14 cellular contexts compared by ENCODE assay signal in the genomic region with DNA sequence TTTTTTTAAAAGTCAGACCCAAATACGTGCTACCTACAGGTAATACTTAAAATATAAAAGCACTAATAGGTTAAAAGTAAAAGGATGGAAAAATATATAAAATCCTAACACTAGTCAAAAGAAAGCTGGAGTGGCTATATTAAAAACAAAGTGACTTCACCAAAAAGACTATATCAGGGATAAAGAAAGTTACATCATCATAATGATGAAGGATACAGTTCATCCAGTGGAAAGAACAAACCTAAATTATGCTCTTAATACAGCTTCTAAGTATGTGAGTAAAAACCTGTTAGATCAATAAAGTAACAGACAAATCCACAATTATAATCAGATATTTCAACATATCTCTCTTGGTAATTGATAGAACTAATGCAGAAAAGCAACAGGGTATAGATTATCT. TPM values are rescaled to one million over a fixed set of nuclear protein-coding genes. Genes with fewer than 3 reads are reported as not detected.
DNase-seq lines count a peak whose midpoint lies in the region; ATAC-seq and TF ChIP-seq lines count a peak whose summit lies in the region.
"Had no signal": no experiment of that assay in that cellular context is flagged by ENCODE, and none has a peak within 500 bp of the region (broad histone marks: within the 10 kb centered on the region; RNA-seq: fewer than 3 reads in every experiment).

No MANE protein-coding gene starts in this region.

- H3K9ac ChIP-seq in PC-3 (ENCODE audit: low read length), result no peak overlapping the region

- H3K27ac ChIP-seq in PC-3 (ENCODE audit: low read length) (no peak overlapping the region), psoas muscle (no peak overlapping the region), vagina (no peak overlapping the region)

- peak overlapping the region; percentile 98 to 100 for H3K4me3 Mint-ChIP-seq in activated T-cell treated with anti-CD3 and anti-CD28 coated beads, Interleukin-2, amount 50 U/mL, for 72 hours
- peak overlapping the region; percentile 98 for H3K4me3 Mint-ChIP-seq in chondrocyte (ENCODE audit: unreplicated experiment)

- peaks cover 42% of the 10 kb centered on the region for H3K79me2 ChIP-seq in PC-3 (ENCODE audit: low read length)

- POLR2A ChIA-PET in PC-3 (lab: Charles Lee; ENCODE audit: unreplicated experiment), result no interaction called here

- H3K27ac Mint-ChIP-seq in activated T-cell treated with anti-CD3 and anti-CD28 coated beads, Interleukin-2, amount 50 U/mL, for 72 hours, result peak overlapping the region; percentile 99
- H3K27ac Mint-ChIP-seq in chondrocyte (ENCODE audit: unreplicated experiment), result no peak overlapping the region

- 87 to 93% (median 87%) methylated on average over 1 of the region's 1 CpG for WGBS in psoas muscle, 3 donors

- H3F3A ChIP-seq in PC-3 (ENCODE audit: low read length, unreplicated experiment), result no peaks in the 10 kb centered on the region

- H3K36me3 Mint-ChIP-seq in activated T-cell treated with anti-CD3 and anti-CD28 coated beads, Interleukin-2, amount 50 U/mL, for 72 hours (ENCODE audit: insufficient read depth in 2 of 2), result peaks cover 14 to 28% of the 10 kb centered on the region in 2 donors
- H3K36me3 Mint-ChIP-seq in chondrocyte (ENCODE audit: low read depth), result peaks cover 13% of the 10 kb centered on the region

- H3K27me3 ChIP-seq in PC-3 (ENCODE audit: low read length) (no peaks in the 10 kb centered on the region), psoas muscle (ENCODE audit: insufficient read depth in 3 of 3, low read length in 2 of 3) (no peaks in the 10 kb centered on the region), vagina (no peaks in the 10 kb centered on the region)

- H3K9me2 ChIP-seq in PC-3 (replicated peaks; ENCODE audit: low read length), result no peaks in the 10 kb centered on the region

- no peak for TF ChIP-seq CTCF in PC-3 (conservative IDR thresholded peaks at IDR 0.05; ENCODE audit: low read depth, low read length)
- no peak for TF ChIP-seq CTCF in chondrocyte (IDR thresholded peaks at IDR 0.05)
- TF ChIP-seq CTCF in psoas muscle (IDR thresholded peaks at IDR 0.05), result no peak
- TF ChIP-seq CTCF in vagina (IDR thresholded peaks at IDR 0.05), result no peak

- H2AFZ ChIP-seq in PC-3 (ENCODE audit: low read length), result peak overlapping the region; percentile 100; the same call in 1 of the 2 replicates

- H3K27me3 Mint-ChIP-seq in activated T-cell treated with anti-CD3 and anti-CD28 coated beads, Interleukin-2, amount 50 U/mL, for 72 hours (ENCODE audit: low read depth), result peaks cover 5% of the 10 kb centered on the region
- no peaks in the 10 kb centered on the region for H3K27me3 Mint-ChIP-seq in chondrocyte (ENCODE audit: low read depth)

- peaks cover 3% of the 10 kb centered on the region; the same call in 1 of the 2 replicates for H3K4me1 ChIP-seq in PC-3 (ENCODE audit: insufficient read depth, low read length)
- H3K4me1 ChIP-seq in psoas muscle, result peaks cover 10% of the 10 kb centered on the region
- peaks cover 21% of the 10 kb centered on the region for H3K4me1 ChIP-seq in vagina

- intact Hi-C loops in PC-3 (cut with micrococcal nuclease), result loop anchor here (2.0 kb wide), 1 partner anchor 86 kb away; the partner anchor contains the start of gene PSMC4
- intact Hi-C loops in psoas muscle (cut with DNase I), result no loop called here
- intact Hi-C loops in vagina (cut with DNase I), result no loop called here

- no peak for DNase-seq in activated T-cell treated with anti-CD3 and anti-CD28 coated beads, Interleukin-2, amount 50 U/mL, for 72 hours
- no peak for DNase-seq in activated T-cell treated with anti-CD3 and anti-CD28 coated beads, Interleukin-2, amount 50 U/mL, for 1 hour
- DNase-seq in PC-3 (no peak), chondrocyte (ENCODE audit: low spot score) (no peak), psoas muscle (no peak), vagina (ENCODE audit: extremely low spot score in 2 of 2) (no peak), germinal center (ENCODE audit: low spot score) (no peak)
- DNase-seq: KBM-7; left ventricle myocardium inferior; NCI-H1930; posterior cingulate gyrus; stimulated activated CD4-positive, alpha-beta T cell treated with anti-CD3 and anti-CD28 coated beads, Interleukin-1b, Interleukin-23, amount 100 ng/mL, for 48 hours; stimulated activated naive B cell treated with anti-CD40 and anti-IgM and Interleukin-4, amounts not matched to agents 10 μg/mL and 1 μg/mL and 100 μg/mL, for 72 hours had no signal

- peak overlapping the region; percentile 99; the same call in 1 of the 2 replicates for H3K4me3 ChIP-seq in PC-3 (ENCODE audit: low read length)
- peak overlapping the region; percentile 87 for H3K4me3 ChIP-seq in psoas muscle
- no peak overlapping the region for H3K4me3 ChIP-seq in vagina

- no TSS peak for BruUV-seq in PC-3 (replicated peaks; lab: Mats Ljungman, UMichigan)

- H4K20me1 ChIP-seq in PC-3 (ENCODE audit: low read length), result no peaks in the 10 kb centered on the region

- no peak for TF ChIP-seq POLR2A in vagina (IDR thresholded peaks at IDR 0.05)

- H3K9me3 ChIP-seq in PC-3 (ENCODE audit: low read length) (peaks cover 5% of the 10 kb centered on the region; the same call in 1 of the 2 replicates), psoas muscle (peaks cover 45% of the 10 kb centered on the region), vagina (no peaks in the 10 kb centered on the region)

- peaks cover 8% of the 10 kb centered on the region; the same call in 1 of the 2 replicates for H3K36me3 ChIP-seq in PC-3 (ENCODE audit: low read depth, low read length)
- H3K36me3 ChIP-seq in psoas muscle (ENCODE audit: insufficient read depth in 1 of 2, low read depth in 1 of 2), result no peaks in the 10 kb centered on the region
- no peaks in the 10 kb centered on the region for H3K36me3 ChIP-seq in vagina

- H3K4me1 Mint-ChIP-seq in activated T-cell treated with anti-CD3 and anti-CD28 coated beads, Interleukin-2, amount 50 U/mL, for 72 hours (ENCODE audit: low read depth), result peaks cover 42% of the 10 kb centered on the region
- H3K4me1 Mint-ChIP-seq in chondrocyte (ENCODE audit: low read depth), result peaks cover 30% of the 10 kb centered on the region

- H3K4me2 ChIP-seq in PC-3 (ENCODE audit: low read length), result peak overlapping the region; percentile 99

- ATAC-seq in activated T-cell treated with anti-CD3 and anti-CD28 coated beads, Interleukin-2, amount 50 U/mL, for 72 hours (replicated peaks in 1 of 2), result no peak
- ATAC-seq in PC-3, result no peak
- ATAC-seq in psoas muscle, result no peak
- ATAC-seq in HG02884 (IDR thresholded peaks at IDR 0.05; ENCODE audit: unreplicated experiment), result no peak

- H3K9me3 Mint-ChIP-seq in activated T-cell treated with anti-CD3 and anti-CD28 coated beads, Interleukin-2, amount 50 U/mL, for 72 hours, result peaks cover 11% of the 10 kb centered on the region in 2 donors
- peaks cover 51% of the 10 kb centered on the region for H3K9me3 Mint-ChIP-seq in chondrocyte (ENCODE audit: low read depth)

- CTCF ChIA-PET in PC-3 (lab: Charles Lee), result no interaction called here

RNA-seq across cellular contexts. Expression of gene ZNF780B, which starts 1.1 kb away (rescaled TPM):
- total RNA-seq in activated T-cell treated with anti-CD3 and anti-CD28 coated beads, Interleukin-2, amount 50 U/mL, for 72 hours, result 10 to 100 TPM; 11.7 to 15.9 TPM
- 7.1 and 8.5 TPM in 2 replicates for total RNA-seq in PC-3 (2014; rRNA removed)
- 9.5 to 16.0 TPM (median 10.1 TPM) in 3 replicates for total RNA-seq in chondrocyte
- 1 to 10 TPM; 4.3 to 8.8 (median 6.6) TPM for total RNA-seq in psoas muscle
- polyA plus RNA-seq in psoas muscle, result 1 to 10 TPM; 1.7 to 9.1 (median 2.3) TPM
- 12.0 TPM for total RNA-seq in vagina

RNA-seq across cellular contexts. Expression of gene ZNF780A, which starts 33.6 kb away (rescaled TPM):
- 10 to 100 TPM; 13.8 to 15.0 TPM for total RNA-seq in activated T-cell treated with anti-CD3 and anti-CD28 coated beads, Interleukin-2, amount 50 U/mL, for 72 hours
- total RNA-seq in PC-3 (2014; rRNA removed) (3.3 and 9.0 TPM in 2 replicates), chondrocyte (6.0 to 11.0 TPM (median 10.9 TPM) in 3 replicates), psoas muscle (1 to 10 TPM; 4.3 to 9.7 (median 5.2) TPM), vagina (18.7 TPM)
- 10 to 100 TPM in 1 of 3 donors, 1 to 10 TPM in 2; 4.2 to 11.8 (median 6.0) TPM for polyA plus RNA-seq in psoas muscle

Comparison
In these comparisons a context has a peak if more than half of its experiments do, and no peak if none do; other contexts are left out.
1. H3K4me3 ChIP-seq: peak in PC-3 (single experiment) and psoas muscle (single experiment); none in vagina (0 of 2).